Comparison of ENCODE assay signal across 22 cellular contexts in genomic region chr15:39944711-39945110, GRCh38. TPM values are rescaled to one million over a fixed set of nuclear protein-coding genes. Genes with fewer than 3 reads are reported as not detected.
A peak's percentile ranks its signal among the peaks of the same experiment; 100 is the strongest.
DNase-seq lines count a peak whose midpoint lies in the region; ATAC-seq and TF ChIP-seq lines count a peak whose summit lies in the region.
"Had no signal": no experiment of that assay in that cellular context is flagged by ENCODE, and none has a peak within 500 bp of the region (broad histone marks: within the 10 kb centered on the region; RNA-seq: fewer than 3 reads in every experiment).

No MANE protein-coding gene starts in this region.

- peaks cover 28% of the 10 kb centered on the region for H3F3A ChIP-seq in GM23248 (ENCODE audit: insufficient read depth)

- H2AFZ ChIP-seq in GM23248: no peak overlapping the region

- H3K4me1 Mint-ChIP-seq in progenitor cell of endocrine pancreas (ENCODE audit: low read depth): peaks cover 18% of the 10 kb centered on the region

- H3K27ac Mint-ChIP-seq in progenitor cell of endocrine pancreas: no peak overlapping the region
- H3K27ac Mint-ChIP-seq: activated CD4-positive, alpha-beta memory T cell treated with anti-CD3 and anti-CD28 coated beads for 36 hours; activated naive CD8-positive, alpha-beta T cell treated with anti-CD3 and anti-CD28 coated beads for 36 hours had no signal

- no peak overlapping the region for H3K4me2 ChIP-seq in GM23248 (ENCODE audit: unreplicated experiment)

- WGBS in GM23248 (ENCODE audit: low coverage in 1 of 2, low lambda C conversion rate in 2 of 2, missing lambda C conversion rate in 2 of 2), 2 experiments: 85 to 86% methylated on average over 6 of the region's 6 CpGs

- no peak overlapping the region for H3K9ac ChIP-seq in GM23248

- peaks cover 58% of the 10 kb centered on the region for H3K36me3 ChIP-seq in GM23248 (ENCODE audit: low read depth)

- no peaks in the 10 kb centered on the region for H3K9me3 ChIP-seq in GM23248 (ENCODE audit: low read depth)
- H3K9me3 ChIP-seq: breast epithelium, gastrocnemius medialis, tibial nerve had no signal

- H3K27me3 ChIP-seq in GM23248 (replicated peaks; ENCODE audit: insufficient read depth): no peaks in the 10 kb centered on the region
- H3K27me3 ChIP-seq: breast epithelium, gastrocnemius medialis, tibial nerve had no signal

- peaks cover 27% of the 10 kb centered on the region for H3K36me3 Mint-ChIP-seq in progenitor cell of endocrine pancreas (ENCODE audit: insufficient read depth)

- no peak overlapping the region for H3K4me3 Mint-ChIP-seq in progenitor cell of endocrine pancreas (ENCODE audit: low read depth)
- H3K4me3 Mint-ChIP-seq: activated CD4-positive, alpha-beta memory T cell treated with anti-CD3 and anti-CD28 coated beads for 36 hours; activated naive CD8-positive, alpha-beta T cell treated with anti-CD3 and anti-CD28 coated beads for 36 hours had no signal

- H3K27ac ChIP-seq in GM23248: no peak overlapping the region
- H3K27ac ChIP-seq: 22Rv1, breast epithelium, gastrocnemius medialis, tibial nerve had no signal

- TF ChIP-seq CTCF in fibroblast of villous mesenchyme (IDR thresholded peaks at IDR 0.05; ENCODE audit: insufficient read depth, low read depth, low read length) (no peak), progenitor cell of endocrine pancreas (IDR thresholded peaks at IDR 0.05; ENCODE audit: unreplicated experiment) (no peak)

- no peaks in the 10 kb centered on the region for H3K9me3 Mint-ChIP-seq in progenitor cell of endocrine pancreas (ENCODE audit: low read depth)
- H3K9me3 Mint-ChIP-seq: activated CD4-positive, alpha-beta memory T cell treated with anti-CD3 and anti-CD28 coated beads for 36 hours; activated naive CD8-positive, alpha-beta T cell treated with anti-CD3 and anti-CD28 coated beads for 36 hours had no signal

- DNase-seq in A172 (ENCODE audit: low spot score) (peak; percentile 60), GM23248 (peak; percentile 59), astrocyte of the hippocampus (ENCODE audit: low read depth, low spot score) (peak; percentile 82), fibroblast of villous mesenchyme (ENCODE audit: low read depth) (peak; percentile 90), SK-N-DZ (ENCODE audit: low spot score) (no peak), progenitor cell of endocrine pancreas (ENCODE audit: low spot score, unreplicated experiment) (no peak)
- no peak for DNase-seq in effector CD8-positive, alpha-beta T cell (lab: John Stamatoyannopoulos, UW)
- DNase-seq: activated CD4-positive, alpha-beta memory T cell treated with anti-CD3 and anti-CD28 coated beads for 36 hours; activated CD4-positive, CD25-positive, alpha-beta regulatory T cell; activated naive CD8-positive, alpha-beta T cell treated with anti-CD3 and anti-CD28 coated beads for 36 hours; C1 segment of cervical spinal cord; gastrocnemius medialis; Karpas-422; kidney glomerular epithelial cell; NCI-H1930; NCI-H774; stimulated activated CD4-positive, alpha-beta T cell treated with anti-CD3 and anti-CD28 coated beads, Interleukin-4, amount 100 ng/mL, for 24 hours; stimulated activated naive CD8-positive, alpha-beta T cell treated with anti-CD3 and anti-CD28 coated beads, Interleukin-15, Interleukin-2, amounts not matched to agents 100 U/mL and 50 U/mL, for 24 hours had no signal

- peaks cover 45% of the 10 kb centered on the region for H3K4me1 ChIP-seq in GM23248 (ENCODE audit: insufficient read depth)
- H3K4me1 ChIP-seq: breast epithelium, gastrocnemius medialis had no signal

- H3K9me2 ChIP-seq in GM23248 (ENCODE audit: insufficient read depth): no peaks in the 10 kb centered on the region

- peaks cover 17% of the 10 kb centered on the region for H3K79me2 ChIP-seq in GM23248 (ENCODE audit: insufficient read depth)

- no peak for ATAC-seq in GM18519 (IDR thresholded peaks at IDR 0.05; ENCODE audit: low FRiP score, unreplicated experiment)
- ATAC-seq: gastrocnemius medialis; stimulated activated naive CD8-positive, alpha-beta T cell treated with anti-CD3 and anti-CD28 coated beads, Interleukin-15, Interleukin-2, amounts not matched to agents 100 U/mL and 50 U/mL, for 24 hours had no signal

- no peaks in the 10 kb centered on the region for H3K27me3 Mint-ChIP-seq in progenitor cell of endocrine pancreas
- H3K27me3 Mint-ChIP-seq: activated CD4-positive, alpha-beta memory T cell treated with anti-CD3 and anti-CD28 coated beads for 36 hours; activated naive CD8-positive, alpha-beta T cell treated with anti-CD3 and anti-CD28 coated beads for 36 hours had no signal

- no peak overlapping the region for H3K4me3 ChIP-seq in GM23248
- H3K4me3 ChIP-seq in fibroblast of villous mesenchyme (ENCODE audit: low read depth, low read length): no peak overlapping the region
- H3K4me3 ChIP-seq: breast epithelium, gastrocnemius medialis, tibial nerve had no signal

- no peaks in the 10 kb centered on the region for H4K20me1 ChIP-seq in GM23248 (ENCODE audit: insufficient read depth)

- in situ Hi-C loops in GM23248 (cut with MboI): no loop called here

RNA-seq across cellular contexts. Expression of gene EIF2AK4, which starts 10.8 kb away (rescaled TPM):
- 67.9 and 91.4 TPM in 2 replicates for total RNA-seq in A172 (2014; rRNA removed; shearing (Covaris generic))
- 54.6 and 74.1 TPM in 2 replicates for total RNA-seq in GM23248 (2014; rRNA removed; shearing (Covaris generic))
- 79.3 and 79.8 TPM in 2 replicates for polyA plus RNA-seq in GM23248 (2016; fragmentation: Nextera tagmentation; extraction: Ambion mirVana)
- 70.2 and 104 TPM in 2 replicates for total RNA-seq in fibroblast of villous mesenchyme
- 21.5 and 26.1 TPM in 2 replicates for polyA plus RNA-seq in SK-N-DZ (2014; cell fraction: cytosol; rRNA removed)
- 10.6 and 11.6 TPM in 2 replicates for polyA plus RNA-seq in SK-N-DZ (2014; cell fraction: nucleus; rRNA removed)
- 39.9 and 41.6 TPM in 2 replicates for total RNA-seq in progenitor cell of endocrine pancreas

RNA-seq across cellular contexts. Expression of gene GPR176, which starts 24.6 kb away (rescaled TPM):
- 60.0 and 65.6 TPM in 2 replicates for total RNA-seq in A172 (2014; rRNA removed; shearing (Covaris generic))
- total RNA-seq in GM23248 (2014; rRNA removed; shearing (Covaris generic)): 254 and 307 TPM in 2 replicates
- 156 and 161 TPM in 2 replicates for polyA plus RNA-seq in GM23248 (2016; fragmentation: Nextera tagmentation; extraction: Ambion mirVana)
- total RNA-seq in fibroblast of villous mesenchyme: 111 and 120 TPM in 2 replicates
- 11.2 and 13.3 TPM in 2 replicates for polyA plus RNA-seq in SK-N-DZ (2014; cell fraction: cytosol; rRNA removed)
- polyA plus RNA-seq in SK-N-DZ (2014; cell fraction: nucleus; rRNA removed): 4.1 and 5.6 TPM in 2 replicates
- 1.0 and 1.1 TPM in 2 replicates for total RNA-seq in progenitor cell of endocrine pancreas

Comparison
In these comparisons a context has a peak if more than half of its experiments do, and no peak if none do; other contexts are left out.
1. DNase-seq: peak in A172 (single experiment), GM23248 (single experiment), astrocyte of the hippocampus (single experiment) and fibroblast of villous mesenchyme (single experiment); none in SK-N-DZ (single experiment), effector CD8-positive, alpha-beta T cell (single experiment) and progenitor cell of endocrine pancreas (single experiment).
2. RNA of gene GPR176, which starts 24.6 kb away (total RNA-seq): 254 to 307 TPM in GM23248, 111 to 120 TPM in fibroblast of villous mesenchyme and 60.0 to 65.6 TPM in A172; 1.0 to 1.1 TPM in progenitor cell of endocrine pancreas; every median in the first group is over 10 times any median in the second.